ENCODE assay signal across 8 cellular contexts in genomic region chr1:204190212-204191211, GRCh38. TPM values are rescaled to one million over a fixed set of nuclear protein-coding genes. Genes with fewer than 3 reads are reported as not detected.
DNase-seq lines count a peak whose midpoint lies in the region; ATAC-seq and FAIRE-seq lines count a peak whose summit lies in the region.

No MANE protein-coding gene starts in this region.

- H3K4me3 ChIP-seq in small intestine (ENCODE audit: low read depth in 1 of 2, low read length in 2 of 2), result peak overlapping the region in 1 of 2 donors; percentile 41

- H3K36me3 ChIP-seq in small intestine (ENCODE audit: control insufficient read depth in 2 of 2, insufficient read depth in 2 of 2, low read length in 2 of 2), result no peaks in the 10 kb centered on the region

- intact Hi-C loops in left cardiac atrium (cut with DNase I), result no loop called here

- H3K4me1 ChIP-seq in small intestine (ENCODE audit: control insufficient read depth in 2 of 2, insufficient read depth in 1 of 2, low read depth in 1 of 2, low read length in 1 of 2), result no peaks in the 10 kb centered on the region

- peak; percentile 23 for DNase-seq in stimulated activated CD4-positive, alpha-beta T cell treated with anti-CD3 and anti-CD28 coated beads, Interleukin-15, amount 100 ng/mL, for 24 hours
- DNase-seq in stimulated activated CD4-positive, alpha-beta T cell treated with anti-CD3 and anti-CD28 coated beads, Interleukin-2, amount 100 ng/mL, for 48 hours, result no peak
- peak; percentile 98 for DNase-seq in SKM-1 (lab: John Stamatoyannopoulos, UW; ENCODE audit: unreplicated experiment)
- DNase-seq in left cardiac atrium, result peak; percentile 24
- DNase-seq in small intestine, result peak; percentile 82
- no peak for DNase-seq in SK-N-DZ (ENCODE audit: low spot score)

- WGBS in small intestine, 3 donors, result 4 to 10% (median 6%) methylated on average over 41 to 44 of the region's 44 CpGs

- peak overlapping the region in 1 of 2 donors; percentile 20 for H3K27ac ChIP-seq in small intestine (ENCODE audit: low read depth in 1 of 2, low read length in 1 of 2)

- ATAC-seq in left cardiac atrium, result peak; percentile 41 to 72
- ATAC-seq in HG02885 (IDR thresholded peaks at IDR 0.05; ENCODE audit: poor library complexity, unreplicated experiment), result no peak
- ATAC-seq in HG03135 (IDR thresholded peaks at IDR 0.05; ENCODE audit: unreplicated experiment), result no peak

- H3K9me3 ChIP-seq in small intestine (ENCODE audit: control insufficient read depth, low read depth), result no peaks in the 10 kb centered on the region

- H3K27me3 ChIP-seq in small intestine (ENCODE audit: control insufficient read depth in 2 of 2, insufficient read depth in 2 of 2, low read length in 2 of 2), result peaks cover 0 to 5% of the 10 kb centered on the region in 2 donors

- no peak for FAIRE-seq in small intestine (lab: Jason Lieb, UNC)

RNA-seq across cellular contexts. Expression of gene KISS1, which starts 5.8 kb away (rescaled TPM):
- total RNA-seq in left cardiac atrium, result not detected
- polyA plus RNA-seq in small intestine, result 10 to 100 TPM in 2 of 3 donors, 1 to 10 TPM in 1; 4.0 to 22.7 (median 17.4) TPM
- not detected in 2 replicates for polyA plus RNA-seq in SK-N-DZ (2014; cell fraction: cytosol; rRNA removed)
- polyA plus RNA-seq in SK-N-DZ (2014; cell fraction: nucleus; rRNA removed), result not detected in 2 replicates

RNA-seq across cellular contexts. Expression of gene GOLT1A, which starts 23.3 kb away (rescaled TPM):
- not detected for total RNA-seq in left cardiac atrium
- 100 to 1,000 TPM in 2 of 3 donors, 10 to 100 TPM in 1; 42.8 to 119 (median 104) TPM for polyA plus RNA-seq in small intestine
- polyA plus RNA-seq in SK-N-DZ (2014; cell fraction: cytosol; rRNA removed), result not detected in 2 replicates
- not detected in 2 replicates for polyA plus RNA-seq in SK-N-DZ (2014; cell fraction: nucleus; rRNA removed)

RNA-seq across cellular contexts. Expression of gene REN, which starts 24.4 kb away (rescaled TPM):
- total RNA-seq in left cardiac atrium, result not detected
- under 1 TPM in 1 of 3 donors, not detected in 2; 0.04 TPM for polyA plus RNA-seq in small intestine
- not detected in 2 replicates for polyA plus RNA-seq in SK-N-DZ (2014; cell fraction: cytosol; rRNA removed)
- polyA plus RNA-seq in SK-N-DZ (2014; cell fraction: nucleus; rRNA removed), result not detected in 2 replicates

RNA-seq across cellular contexts. Expression of gene ETNK2, which starts 38.7 kb away (rescaled TPM):
- total RNA-seq in left cardiac atrium, result 1 to 10 TPM; 5.3 to 6.2 TPM
- 1 to 10 TPM in 2 of 3 donors, under 1 TPM in 1; 0.22 to 5.1 (median 1.4) TPM for polyA plus RNA-seq in small intestine
- polyA plus RNA-seq in SK-N-DZ (2014; cell fraction: cytosol; rRNA removed), result 5.0 and 8.2 TPM in 2 replicates
- 2.3 and 2.7 TPM in 2 replicates for polyA plus RNA-seq in SK-N-DZ (2014; cell fraction: nucleus; rRNA removed)

Comparison
In these comparisons a context has a peak if more than half of its experiments do, and no peak if none do; other contexts are left out.
1. DNase-seq: peak in stimulated activated CD4-positive, alpha-beta T cell treated with anti-CD3 and anti-CD28 coated beads, Interleukin-15, amount 100 ng/mL, for 24 hours (single experiment), SKM-1 (single experiment), left cardiac atrium (single experiment) and small intestine (single experiment); none in stimulated activated CD4-positive, alpha-beta T cell treated with anti-CD3 and anti-CD28 coated beads, Interleukin-2, amount 100 ng/mL, for 48 hours (0 of 2) and SK-N-DZ (single experiment).
2. ATAC-seq: peak in left cardiac atrium (2 of 2); none in HG02885 (single experiment) and HG03135 (single experiment).